25 cellular contexts compared by ENCODE assay signal in genomic region chr18:25019086-25019860, GRCh38.
DNase-seq lines count a peak whose midpoint lies in the region; FAIRE-seq and TF ChIP-seq lines count a peak whose summit lies in the region.
"Had no signal": no experiment of that assay in that cellular context is flagged by ENCODE, and none has a peak within 500 bp of the region (broad histone marks: within the 10 kb centered on the region; RNA-seq: fewer than 3 reads in every experiment).

No MANE protein-coding gene starts in this region.

- H3K4me2 ChIP-seq in H1 (ENCODE audit: insufficient read depth in 1 of 2, low read depth in 2 of 2, low read length in 2 of 2) (no peak overlapping the region), mesendoderm (ENCODE audit: low read length) (no peak overlapping the region)

- CTCF ChIA-PET in H1 (lab: Charles Lee; ENCODE audit: partially characterized antibody): interaction anchor here (0.6 kb wide), 1 partner anchor 43 kb away, joined by 4 read pairs; no protein-coding TSS in a partner anchor

- H3K14ac ChIP-seq in H1 (ENCODE audit: insufficient read length): no peak overlapping the region

- 0 out of 2 replicates have a peak overlapping the region, but pooled peaks have one; percentile 21 for H2AFZ ChIP-seq in H1 (ENCODE audit: low read length)

- intact Hi-C loops in testis (cut with DNase I; ENCODE audit: low total_unique reads) (no loop called here), vagina (cut with DNase I) (no loop called here), esophagus squamous epithelium (cut with DNase I) (no loop called here)

- no peak overlapping the region for H2BK120ac ChIP-seq in H1 (replicated peaks; ENCODE audit: low read depth, low read length)
- H2BK120ac ChIP-seq in mesendoderm (ENCODE audit: low read depth, low read length): peak overlapping the region; percentile 74

- H3K79me1 ChIP-seq in H1 (ENCODE audit: low read depth, low read length) (no peaks in the 10 kb centered on the region), mesendoderm (ENCODE audit: low read length) (no peaks in the 10 kb centered on the region)

- H3K9me3 ChIP-seq in H1 (ENCODE audit: insufficient read depth in 2 of 2, low read depth in 1 of 2, low read length in 1 of 2): no peaks in the 10 kb centered on the region
- H3K9me3 ChIP-seq in testis: no peaks in the 10 kb centered on the region
- no peaks in the 10 kb centered on the region for H3K9me3 ChIP-seq in vagina
- no peaks in the 10 kb centered on the region for H3K9me3 ChIP-seq in esophagus squamous epithelium
- H3K9me3 ChIP-seq: adrenal gland, Caco-2 had no signal

- no peak for TF ChIP-seq RAD21 in H1 (IDR thresholded peaks at IDR 0.05 in 1 of 2, conservative IDR thresholded peaks at IDR 0.05 in 1 of 2; ENCODE audit: low read depth in 2 of 2, low read length in 2 of 2)

- TF ChIP-seq POLR2A in H1 (IDR thresholded peaks at IDR 0.05; ENCODE audit: control extremely low read depth in 1 of 2, low read depth in 2 of 2, low read length in 2 of 2) (no peak), testis (IDR thresholded peaks at IDR 0.05) (no peak), vagina (IDR thresholded peaks at IDR 0.05) (no peak), esophagus squamous epithelium (IDR thresholded peaks at IDR 0.05) (no peak)

- H4K91ac ChIP-seq in H1 (replicated peaks; ENCODE audit: insufficient read length, low read length): no peak overlapping the region

- no peaks in the 10 kb centered on the region for H3K36me3 ChIP-seq in H1 (ENCODE audit: control insufficient read depth in 2 of 4, insufficient read depth in 4 of 4, low read length in 3 of 4)
- H3K36me3 ChIP-seq in mesendoderm (ENCODE audit: control insufficient read depth, insufficient read depth, low read length): no peaks in the 10 kb centered on the region
- H3K36me3 ChIP-seq in testis (ENCODE audit: low read depth, missing control alignments): no peaks in the 10 kb centered on the region
- H3K36me3 ChIP-seq in vagina: no peaks in the 10 kb centered on the region
- H3K36me3 ChIP-seq in esophagus squamous epithelium: no peaks in the 10 kb centered on the region
- H3K36me3 ChIP-seq: adrenal gland had no signal

- H3K27ac ChIP-seq in H1 (ENCODE audit: low read depth, low read length) (no peak overlapping the region), mesendoderm (ENCODE audit: low read depth, low read length) (peak overlapping the region; percentile 77), testis (no peak overlapping the region), vagina (no peak overlapping the region), esophagus squamous epithelium (no peak overlapping the region)
- H3K27ac ChIP-seq: adrenal gland had no signal

- H3K79me2 ChIP-seq in H1 (ENCODE audit: control insufficient read depth in 1 of 2, insufficient read depth in 2 of 2, low read length in 2 of 2) (no peaks in the 10 kb centered on the region), mesendoderm (ENCODE audit: control insufficient read depth, insufficient read depth, low read length) (no peaks in the 10 kb centered on the region)

- no peak for TF ChIP-seq EP300 in H1 (IDR thresholded peaks at IDR 0.05; ENCODE audit: borderline replicate concordance in 1 of 2, low read depth in 2 of 2, low read length in 2 of 2)

- no peak overlapping the region for H4K8ac ChIP-seq in H1 (ENCODE audit: extremely low read depth, insufficient read depth, low read length)
- no peak overlapping the region for H4K8ac ChIP-seq in mesendoderm (ENCODE audit: low read depth, low read length)

- no peak overlapping the region for H3K9ac ChIP-seq in H1 (replicated peaks in 1 of 4; ENCODE audit: extremely low read depth in 1 of 4, low read depth in 3 of 4, low read length in 3 of 4)
- H3K9ac ChIP-seq in mesendoderm (ENCODE audit: low read length): peak overlapping the region; percentile 71

- H4K20me1 ChIP-seq in H1 (replicated peaks in 1 of 2; ENCODE audit: control insufficient read depth in 1 of 2, insufficient read depth in 2 of 2, low read length in 2 of 2): no peaks in the 10 kb centered on the region

- no peak overlapping the region for H3K4me3 ChIP-seq in H1 (ENCODE audit: extremely low read depth in 1 of 4, insufficient read depth in 2 of 4, low read depth in 3 of 4, low read length in 4 of 4)
- no peak overlapping the region for H3K4me3 ChIP-seq in mesendoderm (ENCODE audit: low read length)
- H3K4me3 ChIP-seq in testis: no peak overlapping the region
- H3K4me3 ChIP-seq in vagina: no peak overlapping the region
- no peak overlapping the region for H3K4me3 ChIP-seq in esophagus squamous epithelium
- H3K4me3 ChIP-seq: adrenal gland had no signal

- H2AK5ac ChIP-seq in H1 (ENCODE audit: low read depth, low read length) (no peak overlapping the region), mesendoderm (ENCODE audit: low read length) (peak overlapping the region; percentile 97)

- H2BK5ac ChIP-seq in H1 (ENCODE audit: low read depth, low read length) (no peak overlapping the region), mesendoderm (ENCODE audit: low read length) (peak overlapping the region; percentile 99)

- H2BK15ac ChIP-seq in H1 (ENCODE audit: low read length) (no peak overlapping the region), mesendoderm (replicated peaks; ENCODE audit: low read depth) (no peak overlapping the region)

- H2BK20ac ChIP-seq in H1 (ENCODE audit: low read length): no peak overlapping the region

- H3K27me3 ChIP-seq in H1 (replicated peaks in 1 of 4; ENCODE audit: control insufficient read depth in 3 of 4, extremely low read depth in 1 of 4, insufficient read depth in 3 of 4, low read length in 3 of 4) (no peaks in the 10 kb centered on the region), mesendoderm (ENCODE audit: insufficient read depth, low read length, poor library complexity) (no peaks in the 10 kb centered on the region), testis (no peaks in the 10 kb centered on the region), vagina (no peaks in the 10 kb centered on the region), esophagus squamous epithelium (no peaks in the 10 kb centered on the region)

- no peak overlapping the region for H3K4ac ChIP-seq in H1 (replicated peaks; ENCODE audit: insufficient read length, low read depth, low read length)
- H3K4ac ChIP-seq in mesendoderm (ENCODE audit: low read depth, low read length): peak overlapping the region; percentile 88

- H3K18ac ChIP-seq in H1 (ENCODE audit: extremely low read depth, low read length) (no peak overlapping the region), mesendoderm (ENCODE audit: low read length) (peak overlapping the region; percentile 29)

- no peak overlapping the region for H3K23ac ChIP-seq in H1 (ENCODE audit: insufficient read length)
- peak overlapping the region; percentile 70 for H3K23ac ChIP-seq in mesendoderm (ENCODE audit: low read length)

- no peak for TF ChIP-seq CTCF in H1 (IDR thresholded peaks at IDR 0.05; ENCODE audit: control extremely low read depth in 1 of 3, insufficient read depth in 1 of 3, low read depth in 1 of 3, low read length in 3 of 3)
- no peak for TF ChIP-seq CTCF in testis (IDR thresholded peaks at IDR 0.05)
- no peak for TF ChIP-seq CTCF in vagina (IDR thresholded peaks at IDR 0.05)
- TF ChIP-seq CTCF in esophagus squamous epithelium (IDR thresholded peaks at IDR 0.05): no peak

- H3K23me2 ChIP-seq in H1 (ENCODE audit: low read depth, low read length): no peaks in the 10 kb centered on the region

- H3K56ac ChIP-seq in H1 (replicated peaks; ENCODE audit: insufficient read length, low read depth, low read length): no peak overlapping the region
- peak overlapping the region; percentile 91 for H3K56ac ChIP-seq in mesendoderm (ENCODE audit: low read length)

- 87% methylated on average over 8 of the region's 8 CpGs; no CpG with 5 or more reads in 1 of the 2 experiments for WGBS in H1 (ENCODE audit: extremely low coverage in 1 of 2, insufficient coverage in 1 of 2, insufficient read length in 1 of 2, insufficient replicate concordance in 2 of 2, low coverage in 1 of 2, low lambda C conversion rate in 2 of 2, missing lambda C conversion rate in 1 of 2), 2 experiments
- no CpG with 5 or more reads among the region's 8 CpGs for WGBS in mesendoderm (ENCODE audit: extremely low coverage, insufficient coverage, low lambda C conversion rate)
- 85 to 86% methylated on average over 8 of the region's 8 CpGs for WGBS in testis, 2 donors
- WGBS in esophagus squamous epithelium, 2 donors: 73 to 74% methylated on average over 8 of the region's 8 CpGs

- H2BK12ac ChIP-seq in H1 (ENCODE audit: low read depth, low read length): no peak overlapping the region

- no peak for FAIRE-seq in H1 (lab: Jason Lieb, UNC)
- FAIRE-seq: GM12892 had no signal

- POLR2A ChIA-PET in H1 (lab: Charles Lee; ENCODE audit: partially characterized antibody): no interaction called here

- DNase-seq in NCI-H2171 treated with DMSO at 0.1 percent for 48 hours (lab: John Stamatoyannopoulos, UW) (peak; percentile 25), NCI-H2171 (lab: John Stamatoyannopoulos, UW) (no peak), H1 (ENCODE audit: low read depth in 1 of 2, low spot score in 2 of 2) (no peak), mesendoderm (peak; percentile 95), testis (no peak), vagina (ENCODE audit: extremely low spot score in 2 of 2) (no peak), esophagus squamous epithelium (lab: John Stamatoyannopoulos, UW) (no peak)
- no peak for DNase-seq in activated CD4-positive, CD25-positive, alpha-beta regulatory T cell (lab: John Stamatoyannopoulos, UW)
- DNase-seq: 8988T; activated CD4-positive, alpha-beta T cell treated with anti-CD3 and anti-CD28 coated beads for 4 hours; activated CD8-positive, alpha-beta T cell treated with anti-CD3 and anti-CD28 coated beads, Interleukin-2, amount 10 ng/mL, durations not matched to agents 7 days and 5 days; activated naive CD4-positive, alpha-beta T cell treated with anti-CD3 and anti-CD28 coated beads, Interleukin-2, amount 10 ng/mL, durations not matched to agents 7 days and 5 days; adrenal gland; Caco-2; cerebellar nuclear complex; DMS53; HFFc6; left ventricle myocardium superior; natural killer cell; NCI-H146; NCI-H510A; Right ventricle myocardium superior; SW 1271; T-helper 9 cell had no signal

- H4K5ac ChIP-seq in H1 (ENCODE audit: insufficient read length, low read depth, low read length) (no peak overlapping the region), mesendoderm (ENCODE audit: low read length) (peak overlapping the region; percentile 93)

- H3K4me1 ChIP-seq in H1 (replicated peaks in 1 of 4; ENCODE audit: control insufficient read depth in 3 of 4, insufficient read depth in 4 of 4, low read length in 3 of 4): no peaks in the 10 kb centered on the region
- H3K4me1 ChIP-seq in mesendoderm (ENCODE audit: control insufficient read depth, low read depth, low read length): peaks cover 12% of the 10 kb centered on the region
- H3K4me1 ChIP-seq in testis: no peaks in the 10 kb centered on the region
- H3K4me1 ChIP-seq in vagina: no peaks in the 10 kb centered on the region
- no peaks in the 10 kb centered on the region for H3K4me1 ChIP-seq in esophagus squamous epithelium
- H3K4me1 ChIP-seq: adrenal gland, Caco-2 had no signal

TF ChIP-seq in H1, 55 proteins besides CTCF, POLR2A, EP300 and RAD21 (continues in another document):
- TF ChIP-seq CBX5 (IDR thresholded peaks at IDR 0.05; ENCODE audit: low read depth, low read length): no peak
- TF ChIP-seq SIN3A (conservative IDR thresholded peaks at IDR 0.05 in 1 of 2, IDR thresholded peaks at IDR 0.05 in 1 of 2; ENCODE audit: low read depth in 1 of 2, low read length in 2 of 2): no peak

Comparison
In these comparisons a context has a peak if more than half of its experiments do, and no peak if none do; other contexts are left out.
1. DNase-seq: peak in NCI-H2171 treated with DMSO at 0.1 percent for 48 hours (single experiment) and mesendoderm (single experiment); none in NCI-H2171 (single experiment), H1 (0 of 2), testis (single experiment), vagina (0 of 2), activated CD4-positive, CD25-positive, alpha-beta regulatory T cell (0 of 4) and esophagus squamous epithelium (single experiment).